ENCODE assay signal across 8 cellular contexts in genomic region chr7:27161214-27161720, GRCh38. TPM values are rescaled to one million over a fixed set of nuclear protein-coding genes. Genes with fewer than 3 reads are reported as not detected.
DNase-seq lines count a peak whose midpoint lies in the region; ATAC-seq and TF ChIP-seq lines count a peak whose summit lies in the region.

No MANE protein-coding gene starts in this region.

- TF ChIP-seq CTCF in heart right ventricle (IDR thresholded peaks at IDR 0.05): peak in 5 of 9 donors; percentile 3 to 17 (median 6)
- no peak for TF ChIP-seq CTCF in smooth muscle cell (IDR thresholded peaks at IDR 0.05; ENCODE audit: borderline replicate concordance, insufficient read depth, poor library complexity, severe bottlenecking)

- peaks cover 45% of the 10 kb centered on the region for H3K79me2 ChIP-seq in smooth muscle cell (ENCODE audit: low read depth)

- peaks cover 6% of the 10 kb centered on the region for H4K20me1 ChIP-seq in smooth muscle cell (ENCODE audit: low read depth)

- peaks cover 2% of the 10 kb centered on the region for H3K36me3 Mint-ChIP-seq in activated CD4-positive, alpha-beta T cell treated with anti-CD3 and anti-CD28 coated beads, Interleukin-2, amount 10 ng/mL, durations not matched to agents 7 days and 5 days (ENCODE audit: low read depth)
- H3K36me3 Mint-ChIP-seq in T-helper 17 cell (ENCODE audit: low read depth): peaks cover 7% of the 10 kb centered on the region

- H3K4me3 ChIP-seq in heart right ventricle (peak overlapping the region; percentile 36 to 75 (median 58)), smooth muscle cell (peak overlapping the region; percentile 67)

- peak overlapping the region; percentile 89 for H3K4me2 ChIP-seq in smooth muscle cell

- 3 to 4% methylated on average over 26 to 27 of the region's 27 CpGs for WGBS in heart right ventricle, 2 donors
- 6% methylated on average over 25 of the region's 27 CpGs for WGBS in smooth muscle cell (ENCODE audit: low lambda C conversion rate)

- intact Hi-C loops in heart right ventricle (cut with DNase I): loop anchor here (2.0 to 10.0 kb wide), 14 partner anchors 306 to 1296 kb away; no protein-coding TSS in a partner anchor

- CTCF ChIA-PET in activated CD4-positive, alpha-beta T cell treated with anti-CD3 and anti-CD28 coated beads, Interleukin-2, amount 10 ng/mL, durations not matched to agents 7 days and 5 days (lab: Charles Lee): interaction anchor here (0.6 to 2.0 kb wide), 32 partner anchors 10 to 1306 kb away, joined by 3 to 15 read pairs (median 4); partner anchors contain the start of genes HOXA1, HOXA13 and HOXA3

- H3K4me1 Mint-ChIP-seq in activated CD4-positive, alpha-beta T cell treated with anti-CD3 and anti-CD28 coated beads, Interleukin-2, amount 10 ng/mL, durations not matched to agents 7 days and 5 days: peaks cover 12% of the 10 kb centered on the region
- H3K4me1 Mint-ChIP-seq in T-helper 17 cell: peaks cover 21% of the 10 kb centered on the region

- POLR2A ChIA-PET in activated CD4-positive, alpha-beta T cell treated with anti-CD3 and anti-CD28 coated beads, Interleukin-2, amount 10 ng/mL, durations not matched to agents 7 days and 5 days (lab: Charles Lee): no interaction called here

- H3K27ac ChIP-seq in heart right ventricle (no peak overlapping the region), smooth muscle cell (ENCODE audit: low read depth) (no peak overlapping the region)

- no peaks in the 10 kb centered on the region for H3K9me3 Mint-ChIP-seq in activated CD4-positive, alpha-beta T cell treated with anti-CD3 and anti-CD28 coated beads, Interleukin-2, amount 10 ng/mL, durations not matched to agents 7 days and 5 days

- H3F3A ChIP-seq in smooth muscle cell (ENCODE audit: low read depth): no peaks in the 10 kb centered on the region

- ATAC-seq in T-helper 17 cell: no peak
- peak in 5 of 8 donors; percentile 26 to 50 (median 47) for ATAC-seq in heart right ventricle
- ATAC-seq in GM18868 (IDR thresholded peaks at IDR 0.05; ENCODE audit: unreplicated experiment): no peak
- ATAC-seq in GM21381 (IDR thresholded peaks at IDR 0.05; ENCODE audit: unreplicated experiment): no peak
- no peak for ATAC-seq in GM18498 (IDR thresholded peaks at IDR 0.05; ENCODE audit: unreplicated experiment)

- H3K9me3 ChIP-seq in T-helper 17 cell (ENCODE audit: control insufficient read depth, low read length, poor library complexity, severe bottlenecking) (no peaks in the 10 kb centered on the region), heart right ventricle (no peaks in the 10 kb centered on the region), smooth muscle cell (replicated peaks; ENCODE audit: low read depth) (no peaks in the 10 kb centered on the region)

- H3K4me1 ChIP-seq in heart right ventricle (peaks cover 8 to 77% (median 32%) of the 10 kb centered on the region in 9 donors), smooth muscle cell (ENCODE audit: low read depth) (peaks cover 3% of the 10 kb centered on the region)

- peaks cover 82% of the 10 kb centered on the region for H3K27me3 Mint-ChIP-seq in activated CD4-positive, alpha-beta T cell treated with anti-CD3 and anti-CD28 coated beads, Interleukin-2, amount 10 ng/mL, durations not matched to agents 7 days and 5 days
- peaks cover 79% of the 10 kb centered on the region for H3K27me3 Mint-ChIP-seq in T-helper 17 cell

- no peak overlapping the region for H3K9ac ChIP-seq in smooth muscle cell (ENCODE audit: low read depth)

- H2AFZ ChIP-seq in smooth muscle cell (ENCODE audit: low read depth): peak overlapping the region; percentile 77

- peaks cover 0 to 18% (median 0%) of the 10 kb centered on the region in 9 donors for H3K36me3 ChIP-seq in heart right ventricle
- H3K36me3 ChIP-seq in smooth muscle cell (ENCODE audit: low read depth): no peaks in the 10 kb centered on the region

- H3K27me3 ChIP-seq in heart right ventricle (peaks cover 74 to 100% (median 100%) of the 10 kb centered on the region in 7 donors), smooth muscle cell (ENCODE audit: low read depth) (peaks cover 63% of the 10 kb centered on the region)

- peak overlapping the region; percentile 51 for H3K4me3 Mint-ChIP-seq in activated CD4-positive, alpha-beta T cell treated with anti-CD3 and anti-CD28 coated beads, Interleukin-2, amount 10 ng/mL, durations not matched to agents 7 days and 5 days
- peak overlapping the region; percentile 83 for H3K4me3 Mint-ChIP-seq in T-helper 17 cell

- no peak overlapping the region for H3K27ac Mint-ChIP-seq in activated CD4-positive, alpha-beta T cell treated with anti-CD3 and anti-CD28 coated beads, Interleukin-2, amount 10 ng/mL, durations not matched to agents 7 days and 5 days
- peak overlapping the region; percentile 74 for H3K27ac Mint-ChIP-seq in T-helper 17 cell

- no peak for DNase-seq in activated CD4-positive, alpha-beta T cell treated with anti-CD3 and anti-CD28 coated beads, Interleukin-2, amount 10 ng/mL, durations not matched to agents 7 days and 5 days
- no peak for DNase-seq in activated CD4-positive, alpha-beta T cell treated with anti-CD3 and anti-CD28 coated beads, Interleukin-2, amount 50 U/mL, for 48 hours
- DNase-seq in T-helper 17 cell (no peak), heart right ventricle (no peak), smooth muscle cell (lab: John Stamatoyannopoulos, UW; ENCODE audit: unreplicated experiment) (no peak)

RNA-seq across cellular contexts. Expression of gene HOXA9, which starts 4.1 kb away (rescaled TPM):
- total RNA-seq in activated CD4-positive, alpha-beta T cell treated with anti-CD3 and anti-CD28 coated beads, Interleukin-2, amount 10 ng/mL, durations not matched to agents 7 days and 5 days: not detected
- total RNA-seq in T-helper 17 cell (not detected), heart right ventricle (not detected), smooth muscle cell (22.9 and 35.8 TPM in 2 replicates)
- polyA plus RNA-seq in heart right ventricle (not detected), smooth muscle cell (12.6 and 19.2 TPM in 2 replicates)

RNA-seq across cellular contexts. Expression of gene HOXA7, which starts 4.8 kb away (rescaled TPM):
- total RNA-seq in activated CD4-positive, alpha-beta T cell treated with anti-CD3 and anti-CD28 coated beads, Interleukin-2, amount 10 ng/mL, durations not matched to agents 7 days and 5 days: not detected
- total RNA-seq in T-helper 17 cell (not detected), heart right ventricle (not detected), smooth muscle cell (0.72 TPM in 1 of 2 replicates, not detected in the other)
- polyA plus RNA-seq in heart right ventricle (under 1 TPM in 1 of 2 donors, not detected in 1; 0.04 TPM), smooth muscle cell (1.2 and 1.6 TPM in 2 replicates)

RNA-seq across cellular contexts. Expression of gene HOXA3, which starts 8.9 kb away (rescaled TPM):
- total RNA-seq in activated CD4-positive, alpha-beta T cell treated with anti-CD3 and anti-CD28 coated beads, Interleukin-2, amount 10 ng/mL, durations not matched to agents 7 days and 5 days: not detected
- total RNA-seq in T-helper 17 cell (not detected), heart right ventricle (1 to 10 TPM in 1 of 10 donors, under 1 TPM in 7, not detected in 2; 0.11 to 1.5 (median 0.22) TPM), smooth muscle cell (0.13 TPM in 1 of 2 replicates, not detected in the other)
- polyA plus RNA-seq in heart right ventricle (under 1 TPM; 0.35 to 0.37 TPM), smooth muscle cell (0.31 and 0.83 TPM in 2 replicates)

RNA-seq across cellular contexts. Expression of gene HOXA10, which starts 12.9 kb away (rescaled TPM):
- not detected for total RNA-seq in activated CD4-positive, alpha-beta T cell treated with anti-CD3 and anti-CD28 coated beads, Interleukin-2, amount 10 ng/mL, durations not matched to agents 7 days and 5 days
- total RNA-seq in T-helper 17 cell (not detected), heart right ventricle (under 1 TPM in 1 of 10 donors, not detected in 9; 0.19 TPM), smooth muscle cell (35.7 and 53.6 TPM in 2 replicates)
- polyA plus RNA-seq in heart right ventricle (under 1 TPM in 1 of 2 donors, not detected in 1; 0.03 TPM), smooth muscle cell (37.6 and 39.4 TPM in 2 replicates)

RNA-seq across cellular contexts. Expression of gene HOXA6, which starts 13.7 kb away (rescaled TPM):
- total RNA-seq in activated CD4-positive, alpha-beta T cell treated with anti-CD3 and anti-CD28 coated beads, Interleukin-2, amount 10 ng/mL, durations not matched to agents 7 days and 5 days: not detected
- total RNA-seq in T-helper 17 cell (not detected), heart right ventricle (not detected), smooth muscle cell (0.58 TPM in 1 of 2 replicates, not detected in the other)
- polyA plus RNA-seq in heart right ventricle (not detected), smooth muscle cell (0.56 TPM in 1 of 2 replicates, not detected in the other)

Comparison
In these comparisons a context has a peak if more than half of its experiments do, and no peak if none do; other contexts are left out.
1. ATAC-seq: peak in heart right ventricle (5 of 8); none in T-helper 17 cell (single experiment), GM18868 (single experiment), GM21381 (single experiment) and GM18498 (single experiment).
2. RNA of gene HOXA9, which starts 4.1 kb away (total RNA-seq): 22.9 to 35.8 TPM in smooth muscle cell; not detected in T-helper 17 cell, not detected in activated CD4-positive, alpha-beta T cell treated with anti-CD3 and anti-CD28 coated beads, Interleukin-2, amount 10 ng/mL, durations not matched to agents 7 days and 5 days and not detected in heart right ventricle; every median in the first group is over 10 times any median in the second.